1 cellular context compared by ENCODE assay signal in the genomic region with DNA sequence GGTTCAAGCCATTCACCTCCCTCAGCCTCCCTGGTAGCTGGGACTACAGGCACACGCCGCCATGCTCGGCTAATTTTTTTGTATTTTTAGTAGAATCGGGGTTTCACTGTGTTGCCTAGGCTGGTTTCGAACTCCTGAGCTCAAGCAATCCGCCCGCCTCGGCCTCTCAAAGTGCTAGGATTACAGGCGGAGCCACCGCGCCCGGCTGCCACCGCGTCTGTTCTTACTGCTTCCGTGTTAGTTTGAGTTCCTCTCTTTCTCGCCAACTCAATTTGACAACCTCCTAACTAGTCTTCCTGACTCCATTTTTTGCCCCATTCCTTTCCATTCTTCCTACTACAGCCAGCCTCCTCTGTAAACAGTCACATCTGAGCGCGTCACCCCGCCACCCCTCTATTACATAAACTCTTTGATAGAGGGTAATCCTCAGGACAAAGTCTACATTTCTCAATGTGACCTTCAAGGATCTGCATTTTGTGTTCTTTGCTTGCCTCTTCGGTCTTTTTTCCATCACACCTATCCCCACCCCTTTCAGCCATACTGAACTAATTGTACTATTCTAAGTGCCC.
TF ChIP-seq lines count a peak whose summit lies in the region.

No MANE protein-coding gene starts in this region.

TF ChIP-seq in IMR-90, 13 proteins besides CTCF, POLR2A, EP300 and RAD21:
- no peak for TF ChIP-seq MXI1 (IDR thresholded peaks at IDR 0.05; ENCODE audit: borderline replicate concordance, low read depth, low read length)
- no peak for TF ChIP-seq CEBPB (IDR thresholded peaks at IDR 0.05; ENCODE audit: low read depth, low read length)
- TF ChIP-seq, protein P1, sequence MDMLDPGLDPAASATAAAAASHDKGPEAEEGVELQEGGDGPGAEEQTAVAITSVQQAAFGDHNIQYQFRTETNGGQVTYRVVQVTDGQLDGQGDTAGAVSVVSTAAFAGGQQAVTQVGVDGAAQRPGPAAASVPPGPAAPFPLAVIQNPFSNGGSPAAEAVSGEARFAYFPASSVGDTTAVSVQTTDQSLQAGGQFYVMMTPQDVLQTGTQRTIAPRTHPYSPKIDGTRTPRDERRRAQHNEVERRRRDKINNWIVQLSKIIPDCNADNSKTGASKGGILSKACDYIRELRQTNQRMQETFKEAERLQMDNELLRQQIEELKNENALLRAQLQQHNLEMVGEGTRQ (IDR thresholded peaks at IDR 0.05; ENCODE audit: low read depth, low read length): no peak
- TF ChIP-seq RCOR1 (IDR thresholded peaks at IDR 0.05; ENCODE audit: insufficient replicate concordance, low read length): no peak
- no peak for TF ChIP-seq SMC3 (IDR thresholded peaks at IDR 0.05; ENCODE audit: low read depth, low read length)
- no peak for TF ChIP-seq CHD1 (IDR thresholded peaks at IDR 0.05; ENCODE audit: low read depth, low read length)
- no peak for TF ChIP-seq NFE2L2 (IDR thresholded peaks at IDR 0.05; ENCODE audit: low read depth, low read length)
- TF ChIP-seq MAZ (IDR thresholded peaks at IDR 0.05; ENCODE audit: borderline replicate concordance, low read depth, low read length): no peak
- TF ChIP-seq FOS (IDR thresholded peaks at IDR 0.05; ENCODE audit: low read depth, low read length): no peak
- TF ChIP-seq ELK1 (IDR thresholded peaks at IDR 0.05; ENCODE audit: borderline replicate concordance, low read depth, low read length): no peak
- TF ChIP-seq MAFK (IDR thresholded peaks at IDR 0.05; ENCODE audit: low read depth, low read length): no peak
- no peak for TF ChIP-seq RFX5 (IDR thresholded peaks at IDR 0.05; ENCODE audit: low read depth, low read length)
